Comparison of ENCODE assay signal across 18 cellular contexts in the genomic region with DNA sequence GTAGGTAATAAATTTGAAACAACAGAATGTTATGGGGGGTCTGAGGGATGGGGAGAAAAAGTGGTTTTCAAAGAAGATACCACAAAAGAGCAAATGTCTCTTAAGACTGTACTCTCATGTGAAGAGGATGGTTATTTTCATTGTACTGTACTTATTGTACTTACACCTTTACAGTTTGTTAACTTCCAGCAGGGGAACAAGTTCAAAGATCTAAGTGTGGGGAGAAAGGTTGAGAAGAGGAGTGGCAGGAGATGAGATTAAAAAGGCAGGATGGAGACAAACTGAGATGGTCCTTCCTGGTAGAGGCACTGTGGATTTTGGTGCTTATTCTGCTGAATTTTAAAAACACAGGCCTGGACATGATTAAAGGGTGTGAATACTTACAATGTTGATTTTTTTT. TPM values are rescaled to one million over a fixed set of nuclear protein-coding genes. Genes with fewer than 3 reads are reported as not detected.
A peak's percentile ranks its signal among the peaks of the same experiment; 100 is the strongest.
DNase-seq lines count a peak whose midpoint lies in the region; ATAC-seq, FAIRE-seq and TF ChIP-seq lines count a peak whose summit lies in the region.
"Had no signal": no experiment of that assay in that cellular context is flagged by ENCODE, and none has a peak within 500 bp of the region (broad histone marks: within the 10 kb centered on the region; RNA-seq: fewer than 3 reads in every experiment).

No MANE protein-coding gene starts in this region.

- H3K23ac ChIP-seq in H9 (ENCODE audit: insufficient read length, low read depth, low read length), result no peak overlapping the region

- no peak for DNase-seq in natural killer cell treated with Interleukin-12 subunit alpha and Interleukin-12 subunit beta and Interleukin-15 and Interleukin-18, amount 100 ng/mL, for 72 hours (ENCODE audit: low spot score)
- no peak for DNase-seq in natural killer cell
- no peak for DNase-seq in astrocyte (ENCODE audit: low read depth)
- no peak for DNase-seq in keratinocyte (ENCODE audit: low read depth, low spot score)
- DNase-seq in H9, result no peak
- DNase-seq in DMS79 (lab: John Stamatoyannopoulos, UW), result no peak
- no peak for DNase-seq in AML-193 (lab: John Stamatoyannopoulos, UW)
- DNase-seq: activated CD4-positive, CD25-positive, alpha-beta regulatory T cell; activated effector memory CD4-positive, alpha-beta T cell treated with Interleukin-2 at 50 U/mL for 16 hours; Caco-2; hippocampal formation; NCI-H2107; NCI-H524 treated with DMSO at 0.1 percent for 48 hours had no signal

- H4K91ac ChIP-seq in H9 (ENCODE audit: insufficient read length, low read depth, low read length), result no peak overlapping the region

- no peak overlapping the region for H2BK5ac ChIP-seq in H9 (ENCODE audit: insufficient read length, low read length)

- no peak overlapping the region for H3K14ac ChIP-seq in H9 (ENCODE audit: insufficient read depth, low read length)

- ATAC-seq in natural killer cell treated with Interleukin-12 subunit alpha and Interleukin-12 subunit beta and Interleukin-15 and Interleukin-18, amount 100 ng/mL, for 72 hours, result no peak
- ATAC-seq in natural killer cell, result no peak
- no peak for ATAC-seq in GM18861 (IDR thresholded peaks at IDR 0.05; ENCODE audit: unreplicated experiment)
- ATAC-seq: stimulated activated memory B cell treated with anti-CD40 and anti-IgM and Interleukin-4, amounts not matched to agents 10 μg/mL and 1 μg/mL and 100 μg/mL, for 72 hours had no signal

- no peak overlapping the region for H2BK20ac ChIP-seq in H9 (ENCODE audit: low read depth, low read length, poor library complexity, severe bottlenecking)

- H4K5ac ChIP-seq in H9 (ENCODE audit: insufficient read length, low read depth, low read length), result no peak overlapping the region

- H3K4me1 ChIP-seq in astrocyte (ENCODE audit: insufficient read depth, low read length) (peaks cover 4% of the 10 kb centered on the region), keratinocyte (ENCODE audit: control insufficient read depth, extremely low read depth, insufficient read depth, low read length) (peaks cover 22% of the 10 kb centered on the region), H9 (ENCODE audit: insufficient read depth, low read length) (no peaks in the 10 kb centered on the region; the same call in 1 of the 2 replicates)
- H3K4me1 ChIP-seq: Caco-2 had no signal

- H3K27me3 Mint-ChIP-seq in natural killer cell treated with Interleukin-12 subunit alpha and Interleukin-12 subunit beta and Interleukin-15 and Interleukin-18, amount 100 ng/mL, for 72 hours, result no peaks in the 10 kb centered on the region
- H3K27me3 Mint-ChIP-seq in natural killer cell (ENCODE audit: low read depth in 2 of 2) (no peaks in the 10 kb centered on the region), astrocyte (ENCODE audit: low read depth, unreplicated experiment) (no peaks in the 10 kb centered on the region), H9 (ENCODE audit: low read depth) (no peaks in the 10 kb centered on the region)
- H3K27me3 Mint-ChIP-seq: stimulated activated memory B cell treated with anti-CD40 and anti-IgM and Interleukin-4, amounts not matched to agents 10 μg/mL and 1 μg/mL and 100 μg/mL, for 72 hours had no signal

- H3K4me3 Mint-ChIP-seq in natural killer cell treated with Interleukin-12 subunit alpha and Interleukin-12 subunit beta and Interleukin-15 and Interleukin-18, amount 100 ng/mL, for 72 hours, result no peak overlapping the region
- H3K4me3 Mint-ChIP-seq in natural killer cell (no peak overlapping the region), astrocyte (ENCODE audit: unreplicated experiment) (no peak overlapping the region), H9 (no peak overlapping the region)
- H3K4me3 Mint-ChIP-seq: stimulated activated memory B cell treated with anti-CD40 and anti-IgM and Interleukin-4, amounts not matched to agents 10 μg/mL and 1 μg/mL and 100 μg/mL, for 72 hours had no signal

- FAIRE-seq in astrocyte (lab: Jason Lieb, UNC) (no peak), keratinocyte (lab: Jason Lieb, UNC) (no peak)
- FAIRE-seq: colon, endometrium had no signal

- dilution Hi-C loops in keratinocyte (cut with MboI; ENCODE audit: extremely low pct_ligation_motif_present, low sequenced_read_pairs), result no loop called here

- no peak overlapping the region for H3K4ac ChIP-seq in H9 (ENCODE audit: low read depth, low read length)

- peaks cover 63% of the 10 kb centered on the region for H3K79me2 ChIP-seq in astrocyte (ENCODE audit: insufficient read depth, low read length)
- H3K79me2 ChIP-seq in keratinocyte (ENCODE audit: control insufficient read depth, insufficient read depth, low read length), result peaks cover 66% of the 10 kb centered on the region
- peaks cover 2% of the 10 kb centered on the region; the same call in 1 of the 2 replicates for H3K79me2 ChIP-seq in H9 (ENCODE audit: insufficient read depth, low read length)

- no peak overlapping the region for H2BK120ac ChIP-seq in H9 (ENCODE audit: low read depth, low read length, poor library complexity, severe bottlenecking)

- H3K9me3 ChIP-seq in astrocyte (ENCODE audit: insufficient read depth, low read depth, low read length) (no peaks in the 10 kb centered on the region), keratinocyte (ENCODE audit: control insufficient read depth, low read depth, low read length) (no peaks in the 10 kb centered on the region), H9 (ENCODE audit: control insufficient read depth, low read depth, low read length) (no peaks in the 10 kb centered on the region)
- H3K9me3 ChIP-seq: Caco-2 had no signal

- H3K4me2 ChIP-seq in astrocyte (ENCODE audit: low read length), result peak overlapping the region; percentile 70
- H3K4me2 ChIP-seq in keratinocyte (ENCODE audit: control insufficient read depth, extremely low read depth, insufficient read depth, low read depth, low read length), result peak overlapping the region; percentile 63
- H3K4me2 ChIP-seq in H9 (ENCODE audit: insufficient read depth, insufficient read length, low read length), result no peak overlapping the region

- TF ChIP-seq CTCF in natural killer cell (IDR thresholded peaks at IDR 0.05) (no peak), astrocyte (IDR thresholded peaks at IDR 0.05; ENCODE audit: insufficient read depth, low read depth, low read length) (no peak), keratinocyte (optimal IDR thresholded peaks at IDR 0.05 in 1 of 3, IDR thresholded peaks at IDR 0.05 in 1 of 3, conservative IDR thresholded peaks at IDR 0.05 in 1 of 3; ENCODE audit: extremely low read depth in 1 of 3, insufficient read depth in 2 of 3, low read length in 3 of 3) (no peak), H9 (conservative IDR thresholded peaks at IDR 0.05) (no peak)

- H3K23me2 ChIP-seq in H9 (ENCODE audit: insufficient read length, low read depth, low read length, poor library complexity, severe bottlenecking), result peaks cover 5% of the 10 kb centered on the region

- peaks cover 32 to 43% of the 10 kb centered on the region in 2 donors for H3K4me1 Mint-ChIP-seq in natural killer cell treated with Interleukin-12 subunit alpha and Interleukin-12 subunit beta and Interleukin-15 and Interleukin-18, amount 100 ng/mL, for 72 hours (ENCODE audit: low read depth in 2 of 2)
- H3K4me1 Mint-ChIP-seq in natural killer cell, result peaks cover 30 to 37% of the 10 kb centered on the region in 2 donors
- peaks cover 25% of the 10 kb centered on the region for H3K4me1 Mint-ChIP-seq in astrocyte (ENCODE audit: low read depth, unreplicated experiment)
- peaks cover 16 to 21% of the 10 kb centered on the region in 2 experiments for H3K4me1 Mint-ChIP-seq in H9

- H2BK15ac ChIP-seq in H9 (ENCODE audit: low read depth, low read length), result no peak overlapping the region

- H3K36me3 ChIP-seq in astrocyte (ENCODE audit: insufficient read depth, low read length), result peaks cover 3% of the 10 kb centered on the region
- no peaks in the 10 kb centered on the region for H3K36me3 ChIP-seq in keratinocyte (ENCODE audit: control insufficient read depth in 2 of 2, extremely low read depth in 1 of 2, insufficient read depth in 2 of 2, low read length in 2 of 2)

- no peak overlapping the region for H4K8ac ChIP-seq in H9 (replicated peaks; ENCODE audit: insufficient read length, low read depth, low read length)

- no peak overlapping the region for H2AFZ ChIP-seq in astrocyte (ENCODE audit: low read depth, low read length)
- H2AFZ ChIP-seq in keratinocyte (ENCODE audit: control insufficient read depth, low read length), result no peak overlapping the region
- H2AFZ ChIP-seq in H9 (ENCODE audit: low read length), result no peak overlapping the region

- H3K9ac ChIP-seq in astrocyte (ENCODE audit: low read length) (no peak overlapping the region), keratinocyte (ENCODE audit: control insufficient read depth, extremely low read depth, insufficient read depth, low read length) (no peak overlapping the region), H9 (ENCODE audit: extremely low read depth, insufficient read length, low read length) (no peak overlapping the region)

- intact Hi-C loops in natural killer cell (cut with micrococcal nuclease), result no loop called here

- no peak overlapping the region for H2AK5ac ChIP-seq in H9 (ENCODE audit: insufficient read length, low read length)

- H3K9me3 Mint-ChIP-seq in natural killer cell treated with Interleukin-12 subunit alpha and Interleukin-12 subunit beta and Interleukin-15 and Interleukin-18, amount 100 ng/mL, for 72 hours, result no peaks in the 10 kb centered on the region
- H3K9me3 Mint-ChIP-seq in natural killer cell (no peaks in the 10 kb centered on the region), astrocyte (ENCODE audit: unreplicated experiment) (no peaks in the 10 kb centered on the region), H9 (no peaks in the 10 kb centered on the region)
- H3K9me3 Mint-ChIP-seq: stimulated activated memory B cell treated with anti-CD40 and anti-IgM and Interleukin-4, amounts not matched to agents 10 μg/mL and 1 μg/mL and 100 μg/mL, for 72 hours had no signal

- H3K79me1 ChIP-seq in H9 (ENCODE audit: insufficient read depth, low read depth, low read length, poor library complexity, severe bottlenecking), result no peaks in the 10 kb centered on the region

- no peak overlapping the region for H3K18ac ChIP-seq in H9 (ENCODE audit: insufficient read length, low read depth, low read length)

- H3T11ph ChIP-seq in H9 (ENCODE audit: low read length), result no peak overlapping the region

- no peak overlapping the region for H2BK12ac ChIP-seq in H9 (ENCODE audit: insufficient read length, low read depth, low read length)

- H3K56ac ChIP-seq in H9 (ENCODE audit: insufficient read length, low read depth, low read length), result no peak overlapping the region

- H4K20me1 ChIP-seq in astrocyte (ENCODE audit: insufficient read depth, low read length) (peaks cover 24% of the 10 kb centered on the region), keratinocyte (ENCODE audit: control insufficient read depth, extremely low read depth, insufficient read depth, low read length) (peaks cover 2% of the 10 kb centered on the region), H9 (ENCODE audit: control insufficient read depth, insufficient read depth, insufficient read length) (no peaks in the 10 kb centered on the region)

- H3K4me3 ChIP-seq in astrocyte (ENCODE audit: insufficient read depth, low read depth, low read length) (no peak overlapping the region), keratinocyte (ENCODE audit: control insufficient read depth in 2 of 3, extremely low read depth in 1 of 3, insufficient read depth in 2 of 3, low read depth in 1 of 3, low read length in 3 of 3) (no peak overlapping the region)

- H3K36me3 Mint-ChIP-seq in natural killer cell treated with Interleukin-12 subunit alpha and Interleukin-12 subunit beta and Interleukin-15 and Interleukin-18, amount 100 ng/mL, for 72 hours, result peaks cover 8% of the 10 kb centered on the region
- H3K36me3 Mint-ChIP-seq in natural killer cell (no peaks in the 10 kb centered on the region), astrocyte (ENCODE audit: low read depth, unreplicated experiment) (no peaks in the 10 kb centered on the region), H9 (ENCODE audit: insufficient read depth in 1 of 3, low read depth in 3 of 3) (peaks cover 0 to 6% (median 4%) of the 10 kb centered on the region in 3 experiments; a peak in 4 of 7 replicates)
- H3K36me3 Mint-ChIP-seq: stimulated activated memory B cell treated with anti-CD40 and anti-IgM and Interleukin-4, amounts not matched to agents 10 μg/mL and 1 μg/mL and 100 μg/mL, for 72 hours had no signal

- H3K27ac Mint-ChIP-seq in natural killer cell treated with Interleukin-12 subunit alpha and Interleukin-12 subunit beta and Interleukin-15 and Interleukin-18, amount 100 ng/mL, for 72 hours, result peak overlapping the region; percentile 9 to 39
- H3K27ac Mint-ChIP-seq in natural killer cell (peak overlapping the region in 1 of 2 donors; percentile 30), astrocyte (ENCODE audit: unreplicated experiment) (no peak overlapping the region), H9 (no peak overlapping the region)
- H3K27ac Mint-ChIP-seq: stimulated activated memory B cell treated with anti-CD40 and anti-IgM and Interleukin-4, amounts not matched to agents 10 μg/mL and 1 μg/mL and 100 μg/mL, for 72 hours had no signal

- no peaks in the 10 kb centered on the region for H3K27me3 ChIP-seq in astrocyte (ENCODE audit: insufficient read depth, low read length)
- H3K27me3 ChIP-seq in keratinocyte (ENCODE audit: control insufficient read depth, extremely low read depth, insufficient read depth, low read length), result no peaks in the 10 kb centered on the region
- H3K27me3 ChIP-seq in H9 (ENCODE audit: insufficient read depth, low read length), result no peaks in the 10 kb centered on the region

- H3K9me1 ChIP-seq in keratinocyte (ENCODE audit: control insufficient read depth, extremely low read depth, insufficient read depth, low read length), result peaks cover 2% of the 10 kb centered on the region

- H3K27ac ChIP-seq in astrocyte (ENCODE audit: low read depth, low read length) (no peak overlapping the region), keratinocyte (ENCODE audit: control insufficient read depth, insufficient read depth, low read length) (no peak overlapping the region), H9 (ENCODE audit: insufficient read length, low read depth, low read length) (no peak overlapping the region)
- H3K27ac ChIP-seq: HL-60 had no signal

RNA-seq across cellular contexts. Expression of gene ZCWPW2, which starts 5.4 kb away (rescaled TPM):
- total RNA-seq in natural killer cell treated with Interleukin-12 subunit alpha and Interleukin-12 subunit beta and Interleukin-15 and Interleukin-18, amount 100 ng/mL, for 72 hours, result under 1 TPM in 1 of 2 donors, not detected in 1; 0.24 TPM
- under 1 TPM in 1 of 3 donors, not detected in 2; 0.43 TPM for total RNA-seq in natural killer cell
- total RNA-seq in astrocyte, result 0.57 and 1.0 TPM in 2 replicates
- polyA plus RNA-seq in keratinocyte, result 0.24 to 0.58 TPM (median 0.40 TPM) in 3 replicates
- polyA plus RNA-seq in keratinocyte (2011; ENCODE audit: low read depth), result 1.2 TPM
- polyA plus RNA-seq in keratinocyte (2011; cell fraction: cytosol; rRNA removed), result 0.36 and 0.63 TPM in 2 replicates
- 0.29 and 0.31 TPM in 2 replicates for polyA plus RNA-seq in keratinocyte (2011; cell fraction: nucleus; rRNA removed)
- 0.42 and 0.68 TPM in 2 replicates for polyA plus RNA-seq in keratinocyte (2012; ENCODE audit: low replicate concordance)
- 0.49 TPM in 1 of 3 replicates, not detected in the others for polyA minus RNA-seq in keratinocyte
- not detected for polyA minus RNA-seq in keratinocyte (2011; cell fraction: cytosol; rRNA and poly(A)+ RNA removed)
- not detected in 2 replicates for polyA minus RNA-seq in keratinocyte (2011; cell fraction: nucleus; rRNA and poly(A)+ RNA removed)
- 0.31 and 0.35 TPM in 2 replicates for total RNA-seq in H9 (2021)

RNA-seq across cellular contexts. Expression of gene AZI2, which starts 5.5 kb away (rescaled TPM):
- total RNA-seq in natural killer cell treated with Interleukin-12 subunit alpha and Interleukin-12 subunit beta and Interleukin-15 and Interleukin-18, amount 100 ng/mL, for 72 hours, result 10 to 100 TPM; 50.1 to 71.3 TPM
- total RNA-seq in natural killer cell (10 to 100 TPM; 29.3 to 38.6 (median 32.0) TPM), astrocyte (91.9 and 99.1 TPM in 2 replicates), H9 (2021) (36.7 and 49.0 TPM in 2 replicates)
- polyA plus RNA-seq in keratinocyte, result 51.2 to 89.1 TPM (median 81.8 TPM) in 3 replicates
- 168 TPM for polyA plus RNA-seq in keratinocyte (2011; ENCODE audit: low read depth)
- polyA plus RNA-seq in keratinocyte (2011; cell fraction: cytosol; rRNA removed), result 62.5 and 106 TPM in 2 replicates
- polyA plus RNA-seq in keratinocyte (2011; cell fraction: nucleus; rRNA removed), result 55.3 and 70.5 TPM in 2 replicates
- polyA plus RNA-seq in keratinocyte (2012; ENCODE audit: low replicate concordance), result 54.1 and 62.4 TPM in 2 replicates
- 10.6 to 46.6 TPM (median 12.1 TPM) in 3 replicates for polyA minus RNA-seq in keratinocyte
- 34.1 TPM for polyA minus RNA-seq in keratinocyte (2011; cell fraction: cytosol; rRNA and poly(A)+ RNA removed)
- 18.0 and 36.2 TPM in 2 replicates for polyA minus RNA-seq in keratinocyte (2011; cell fraction: nucleus; rRNA and poly(A)+ RNA removed)

Comparison
In these comparisons a context has a peak if more than half of its experiments do, and no peak if none do; other contexts are left out.
1. H3K27ac Mint-ChIP-seq: peak in natural killer cell treated with Interleukin-12 subunit alpha and Interleukin-12 subunit beta and Interleukin-15 and Interleukin-18, amount 100 ng/mL, for 72 hours (2 of 2); none in astrocyte (single experiment) and H9 (0 of 3).